ENCODE assay signal across 19 cellular contexts in the genomic region with DNA sequence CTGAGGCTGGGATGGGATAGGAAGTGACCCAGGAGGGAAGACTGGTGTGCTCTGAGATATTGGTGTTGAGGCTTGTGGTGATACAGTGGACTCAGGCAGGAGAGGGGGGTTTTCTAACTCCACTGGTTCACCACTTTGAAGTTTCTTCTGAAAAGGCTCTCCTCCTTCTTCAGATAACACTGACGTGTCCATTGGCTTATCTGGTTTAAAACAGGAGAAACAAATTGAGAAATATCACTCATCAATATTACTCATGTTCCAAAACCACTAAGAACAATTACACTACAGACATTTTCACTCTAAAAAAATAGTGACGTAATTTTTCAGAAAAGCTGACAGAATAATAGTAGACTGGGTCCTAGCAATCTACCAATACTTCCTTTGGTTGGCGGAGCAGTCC. TPM values are rescaled to one million over a fixed set of nuclear protein-coding genes. Genes with fewer than 3 reads are reported as not detected.
DNase-seq lines count a peak whose midpoint lies in the region; ATAC-seq, FAIRE-seq and TF ChIP-seq lines count a peak whose summit lies in the region.
"Had no signal": no experiment of that assay in that cellular context is flagged by ENCODE, and none has a peak within 500 bp of the region (broad histone marks: within the 10 kb centered on the region; RNA-seq: fewer than 3 reads in every experiment).

No MANE protein-coding gene starts in this region.

- no peak overlapping the region for H3K4me3 Mint-ChIP-seq in astrocyte (ENCODE audit: unreplicated experiment)
- H3K4me3 Mint-ChIP-seq: activated naive CD4-positive, alpha-beta T cell treated with anti-CD3 and anti-CD28 coated beads for 36 hours; effector memory CD8-positive, alpha-beta T cell had no signal

- no peaks in the 10 kb centered on the region for H3K9me3 Mint-ChIP-seq in astrocyte (ENCODE audit: unreplicated experiment)
- H3K9me3 Mint-ChIP-seq: activated naive CD4-positive, alpha-beta T cell treated with anti-CD3 and anti-CD28 coated beads for 36 hours; effector memory CD8-positive, alpha-beta T cell had no signal

- peaks cover 15% of the 10 kb centered on the region for H4K20me1 ChIP-seq in astrocyte (ENCODE audit: insufficient read depth, low read length)

- 85 to 90% (median 88%) methylated on average over 3 of the region's 3 CpGs for WGBS in heart left ventricle, 4 donors
- WGBS in adrenal gland, 4 donors, result 60 to 77% (median 73%) methylated on average over 3 of the region's 3 CpGs

- ATAC-seq in heart left ventricle (no peak), GM21825 (IDR thresholded peaks at IDR 0.05; ENCODE audit: unreplicated experiment) (no peak)
- ATAC-seq: effector memory CD8-positive, alpha-beta T cell; Panc1 had no signal

- H3K4me3 ChIP-seq in astrocyte (ENCODE audit: insufficient read depth, low read depth, low read length) (no peak overlapping the region), heart left ventricle (no peak overlapping the region), adrenal gland (no peak overlapping the region)
- H3K4me3 ChIP-seq: BLaER1, smooth muscle cell, tibial artery had no signal

- H3K9me3 ChIP-seq in astrocyte (ENCODE audit: insufficient read depth, low read depth, low read length) (no peaks in the 10 kb centered on the region), heart left ventricle (no peaks in the 10 kb centered on the region), adrenal gland (replicated peaks in 1 of 3) (no peaks in the 10 kb centered on the region)
- H3K9me3 ChIP-seq: BLaER1, tibial artery had no signal

- H3K27ac Mint-ChIP-seq in astrocyte (ENCODE audit: unreplicated experiment), result no peak overlapping the region
- H3K27ac Mint-ChIP-seq: activated naive CD4-positive, alpha-beta T cell treated with anti-CD3 and anti-CD28 coated beads for 36 hours; effector memory CD8-positive, alpha-beta T cell; progenitor cell of endocrine pancreas had no signal

- intact Hi-C loops in heart left ventricle (cut with DNase I), result loop anchor here in 1 of 10 donors (10.0 kb wide), 1 partner anchor 55 kb away; no protein-coding TSS in a partner anchor
- intact Hi-C loops in adrenal gland (cut with DNase I), result no loop called here

- H3K27ac ChIP-seq in astrocyte (ENCODE audit: low read depth, low read length), result peak overlapping the region; percentile 71
- H3K27ac ChIP-seq in heart left ventricle, result no peak overlapping the region
- no peak overlapping the region for H3K27ac ChIP-seq in adrenal gland
- H3K27ac ChIP-seq: BLaER1, tibial artery, VCaP had no signal

- no peaks in the 10 kb centered on the region for H3K27me3 Mint-ChIP-seq in astrocyte (ENCODE audit: low read depth, unreplicated experiment)
- H3K27me3 Mint-ChIP-seq: effector memory CD8-positive, alpha-beta T cell; progenitor cell of endocrine pancreas had no signal

- H3K36me3 ChIP-seq in astrocyte (ENCODE audit: insufficient read depth, low read length) (peaks cover 18% of the 10 kb centered on the region), heart left ventricle (peaks cover 0 to 100% (median 74%) of the 10 kb centered on the region in 9 donors), adrenal gland (replicated peaks in 1 of 2) (peaks cover 0 to 72% of the 10 kb centered on the region in 2 donors)

- TF ChIP-seq POLR2A in heart left ventricle (IDR thresholded peaks at IDR 0.05), result no peak
- TF ChIP-seq POLR2A in adrenal gland (IDR thresholded peaks at IDR 0.05), result no peak

- H3K79me2 ChIP-seq in astrocyte (ENCODE audit: insufficient read depth, low read length), result no peaks in the 10 kb centered on the region

- TF ChIP-seq CTCF in astrocyte (IDR thresholded peaks at IDR 0.05; ENCODE audit: insufficient read depth, low read depth, low read length) (no peak), heart left ventricle (IDR thresholded peaks at IDR 0.05) (no peak), adrenal gland (IDR thresholded peaks at IDR 0.05) (no peak)

- DNase-seq in Daoy (ENCODE audit: low read depth), result peak; percentile 14
- DNase-seq in HS-5 (ENCODE audit: low read depth), result peak; percentile 78
- DNase-seq in astrocyte (ENCODE audit: low read depth), result peak; percentile 88
- peak; percentile 13 for DNase-seq in hepatic stellate cell (ENCODE audit: low spot score)
- no peak for DNase-seq in heart left ventricle
- DNase-seq in adrenal gland, result no peak
- DNase-seq: activated naive CD4-positive, alpha-beta T cell treated with anti-CD3 and anti-CD28 coated beads for 36 hours; effector memory CD8-positive, alpha-beta T cell; foreskin melanocyte; NCI-H1092 treated with DMSO at 0.1 percent for 48 hours; NCI-H2171; NCI-H774; tibial artery had no signal

- FAIRE-seq in astrocyte (lab: Jason Lieb, UNC), result peak; percentile 80

- peaks cover 16% of the 10 kb centered on the region for H3K36me3 Mint-ChIP-seq in astrocyte (ENCODE audit: low read depth, unreplicated experiment)

- peaks cover 15% of the 10 kb centered on the region for H3K4me1 ChIP-seq in astrocyte (ENCODE audit: insufficient read depth, low read length)
- peaks cover 0 to 8% (median 0%) of the 10 kb centered on the region in 12 donors for H3K4me1 ChIP-seq in heart left ventricle
- no peaks in the 10 kb centered on the region for H3K4me1 ChIP-seq in adrenal gland (replicated peaks in 1 of 2)
- H3K4me1 ChIP-seq: tibial artery had no signal

- H2AFZ ChIP-seq in astrocyte (ENCODE audit: low read depth, low read length), result no peak overlapping the region

- peaks cover 4% of the 10 kb centered on the region for H3K4me1 Mint-ChIP-seq in astrocyte (ENCODE audit: low read depth, unreplicated experiment)

- H3K9ac ChIP-seq in astrocyte (ENCODE audit: low read length), result peak overlapping the region; percentile 53
- H3K9ac ChIP-seq: BLaER1 had no signal

- peak overlapping the region; percentile 35 for H3K4me2 ChIP-seq in astrocyte (ENCODE audit: low read length)
- H3K4me2 ChIP-seq: BLaER1, smooth muscle cell had no signal

- no peaks in the 10 kb centered on the region for H3K27me3 ChIP-seq in astrocyte (ENCODE audit: insufficient read depth, low read length)
- no peaks in the 10 kb centered on the region for H3K27me3 ChIP-seq in heart left ventricle
- no peaks in the 10 kb centered on the region for H3K27me3 ChIP-seq in adrenal gland
- H3K27me3 ChIP-seq: BLaER1, tibial artery had no signal

RNA-seq across cellular contexts. Expression of a gene that starts 23.1 kb away (rescaled TPM):
- total RNA-seq in Daoy (2014; rRNA removed; shearing (Covaris generic)), result 30.6 TPM in 2 replicates
- total RNA-seq in astrocyte (71.9 and 73.1 TPM in 2 replicates), heart left ventricle (10 to 100 TPM; 22.7 to 34.4 (median 27.8) TPM), adrenal gland (10 to 100 TPM; 22.8 to 63.6 (median 43.8) TPM)
- polyA plus RNA-seq in heart left ventricle (10 to 100 TPM in 1 of 2 donors, 1 to 10 TPM in 1; 7.4 to 18.9 TPM), adrenal gland (10 to 100 TPM; 32.9 to 45.3 (median 41.6) TPM)

RNA-seq across cellular contexts. Expression of a gene that starts 47.5 kb away (rescaled TPM):
- 2.7 and 3.2 TPM in 2 replicates for total RNA-seq in Daoy (2014; rRNA removed; shearing (Covaris generic))
- total RNA-seq in astrocyte (138 and 142 TPM in 2 replicates), heart left ventricle (100 to 1,000 TPM in 1 of 9 donors, 10 to 100 TPM in 8; 24.3 to 146 (median 37.8) TPM), adrenal gland (10 to 100 TPM in 3 of 8 donors, 1 to 10 TPM in 5; 4.7 to 20.9 (median 9.2) TPM)
- polyA plus RNA-seq in heart left ventricle (10 to 100 TPM in 1 of 2 donors, 1 to 10 TPM in 1; 6.0 to 21.0 TPM), adrenal gland (10 to 100 TPM in 2 of 3 donors, 1 to 10 TPM in 1; 3.4 to 14.6 (median 10.0) TPM)

Comparison
In these comparisons a context has a peak if more than half of its experiments do, and no peak if none do; other contexts are left out.
1. DNase-seq: peak in Daoy (single experiment), HS-5 (single experiment), astrocyte (single experiment) and hepatic stellate cell (single experiment); none in heart left ventricle (0 of 5) and adrenal gland (0 of 7).